Comparison of ENCODE assay signal across 17 cellular contexts in the genomic region with DNA sequence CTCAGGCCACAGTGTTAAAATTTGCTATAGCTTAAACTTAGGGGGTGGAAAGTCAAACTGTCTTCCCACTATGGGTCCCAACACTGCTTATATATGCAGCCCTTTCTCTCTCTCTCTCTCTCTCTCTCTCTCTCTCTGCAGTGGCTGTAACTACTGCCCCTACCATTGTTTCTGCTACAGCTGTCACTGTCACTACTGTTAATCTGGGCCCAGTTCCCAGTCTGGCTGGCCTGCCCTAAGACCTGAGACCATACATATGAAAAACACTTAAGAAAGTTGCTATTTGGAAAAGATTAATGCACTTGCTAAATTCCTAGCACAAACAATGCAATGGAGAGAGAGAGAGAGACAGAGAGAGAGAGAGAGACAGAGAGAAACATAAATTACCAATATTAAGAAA.
DNase-seq lines count a peak whose midpoint lies in the region; ATAC-seq, FAIRE-seq and TF ChIP-seq lines count a peak whose summit lies in the region.
"Had no signal": no experiment of that assay in that cellular context is flagged by ENCODE, and none has a peak within 500 bp of the region (broad histone marks: within the 10 kb centered on the region; RNA-seq: fewer than 3 reads in every experiment).

No MANE protein-coding gene starts in this region.

- H4K8ac ChIP-seq in neuronal stem cell (ENCODE audit: low read depth, low read length) = no peak overlapping the region

- no peak overlapping the region for H4K91ac ChIP-seq in neuronal stem cell (ENCODE audit: low read depth, low read length, poor library complexity)

- H3K9me3 Mint-ChIP-seq in stimulated activated effector memory CD8-positive, alpha-beta T cell treated with anti-CD3 and anti-CD28 coated beads, Interleukin-12 subunit alpha, Interleukin-12 subunit beta, amount 100 ng/mL, for 72 hours = peaks cover 3% of the 10 kb centered on the region
- H3K9me3 Mint-ChIP-seq: IgD-negative memory B cell had no signal

- H3K23ac ChIP-seq in neuronal stem cell (ENCODE audit: low read depth, low read length, poor library complexity) = no peak overlapping the region

- no peak overlapping the region for H3K4me2 ChIP-seq in neuronal stem cell (ENCODE audit: insufficient read depth, low read length, poor library complexity, severe bottlenecking)

- H3K36me3 ChIP-seq in WERI-Rb-1 = no peaks in the 10 kb centered on the region
- H3K36me3 ChIP-seq in kidney (ENCODE audit: control insufficient read depth in 1 of 2, insufficient read depth in 2 of 2, low read length in 2 of 2) = no peaks in the 10 kb centered on the region
- no peaks in the 10 kb centered on the region for H3K36me3 ChIP-seq in neuronal stem cell (replicated peaks in 1 of 2; ENCODE audit: control insufficient read depth in 2 of 2, insufficient read depth in 2 of 2, low read length in 2 of 2)

- TF ChIP-seq CTCF in WERI-Rb-1 (IDR thresholded peaks at IDR 0.05; ENCODE audit: low read depth, low read length) (no peak), kidney (IDR thresholded peaks at IDR 0.05; ENCODE audit: borderline replicate concordance, extremely low read depth, insufficient read depth) (no peak)

- H3K4me3 ChIP-seq in WERI-Rb-1 (ENCODE audit: low read depth, low read length) = no peak overlapping the region
- no peak overlapping the region for H3K4me3 ChIP-seq in kidney (ENCODE audit: low read length in 2 of 2)
- H3K4me3 ChIP-seq in neuronal stem cell (ENCODE audit: low read length in 2 of 2) = no peak overlapping the region
- H3K4me3 ChIP-seq: GM23248 had no signal

- H2BK120ac ChIP-seq in neuronal stem cell (ENCODE audit: low read depth, low read length) = no peak overlapping the region

- no peak for ATAC-seq in stimulated activated effector memory CD8-positive, alpha-beta T cell treated with anti-CD3 and anti-CD28 coated beads, Interleukin-12 subunit alpha, Interleukin-12 subunit beta, amount 100 ng/mL, for 72 hours
- ATAC-seq in HG03159 (IDR thresholded peaks at IDR 0.05; ENCODE audit: unreplicated experiment) = no peak

- H3K4me1 ChIP-seq in kidney (ENCODE audit: control insufficient read depth in 1 of 2, insufficient read depth in 1 of 2, low read depth in 1 of 2, low read length in 2 of 2) = peaks cover 3 to 9% of the 10 kb centered on the region in 2 donors
- H3K4me1 ChIP-seq in neuronal stem cell (ENCODE audit: control insufficient read depth in 2 of 2, insufficient read depth in 1 of 2, low read depth in 1 of 2, low read length in 2 of 2) = peaks cover 0 to 4% of the 10 kb centered on the region in 2 donors

- no peak overlapping the region for H3K27ac Mint-ChIP-seq in stimulated activated effector memory CD8-positive, alpha-beta T cell treated with anti-CD3 and anti-CD28 coated beads, Interleukin-12 subunit alpha, Interleukin-12 subunit beta, amount 100 ng/mL, for 72 hours
- H3K27ac Mint-ChIP-seq: IgD-negative memory B cell had no signal

- H2BK12ac ChIP-seq in neuronal stem cell (ENCODE audit: low read length) = no peak overlapping the region

- H3K18ac ChIP-seq in neuronal stem cell (ENCODE audit: low read length) = no peak overlapping the region

- H3K27me3 ChIP-seq in WERI-Rb-1 (ENCODE audit: insufficient read depth, low read depth, severe bottlenecking) (no peaks in the 10 kb centered on the region), neuronal stem cell (ENCODE audit: control insufficient read depth in 3 of 3, insufficient read depth in 3 of 3, low read depth in 1 of 3, low read length in 3 of 3) (no peaks in the 10 kb centered on the region)

- H3K4ac ChIP-seq in neuronal stem cell (ENCODE audit: low read length) = no peak overlapping the region

- H2AK5ac ChIP-seq in neuronal stem cell (ENCODE audit: low read depth, low read length) = no peak overlapping the region

- peak overlapping the region in 1 of 2 donors; percentile 22 for H3K9ac ChIP-seq in kidney (ENCODE audit: low read length in 2 of 2)
- H3K9ac ChIP-seq in neuronal stem cell (ENCODE audit: low read depth, low read length, poor library complexity) = no peak overlapping the region
- H3K9ac ChIP-seq: GM23248 had no signal

- peak overlapping the region; percentile 2 for H2AFZ ChIP-seq in neuronal stem cell (ENCODE audit: low read length)
- H2AFZ ChIP-seq: GM23248 had no signal

- no peak overlapping the region for H2BK5ac ChIP-seq in neuronal stem cell (ENCODE audit: low read length)

- no peak overlapping the region for H3K27ac ChIP-seq in WERI-Rb-1
- peak overlapping the region; percentile 25 to 32 for H3K27ac ChIP-seq in kidney (ENCODE audit: low read depth in 2 of 2, low read length in 2 of 2)
- no peak overlapping the region for H3K27ac ChIP-seq in neuronal stem cell (replicated peaks; ENCODE audit: low read length)
- H3K27ac ChIP-seq: GM23248 had no signal

- DNase-seq in NCI-H82 (lab: John Stamatoyannopoulos, UW) = peak; percentile 14
- no peak for DNase-seq in NCI-H82 treated with DMSO at 0.1 percent for 48 hours (lab: John Stamatoyannopoulos, UW; ENCODE audit: unreplicated experiment)
- DNase-seq in WERI-Rb-1 = peak; percentile 26
- DNase-seq in kidney = no peak
- DNase-seq in neuronal stem cell (ENCODE audit: low spot score) = no peak
- no peak for DNase-seq in stimulated activated effector memory CD8-positive, alpha-beta T cell treated with anti-CD3 and anti-CD28 coated beads, Interleukin-12 subunit alpha, Interleukin-12 subunit beta, amount 100 ng/mL, for 72 hours (ENCODE audit: low spot score in 2 of 2)
- DNase-seq in Ammon's horn (ENCODE audit: low spot score) = no peak
- DNase-seq: 8988T, Caco-2, GM23248, NCI-H1436 treated with DMSO at 0.1 percent for 48 hours, NCI-H345, NCI-H748 treated with DMSO at 0.1 percent for 48 hours, RPMI8226 had no signal

- no peak for FAIRE-seq in kidney (lab: Jason Lieb, UNC)
- FAIRE-seq: GM12891 had no signal

- H3K4me1 Mint-ChIP-seq in stimulated activated effector memory CD8-positive, alpha-beta T cell treated with anti-CD3 and anti-CD28 coated beads, Interleukin-12 subunit alpha, Interleukin-12 subunit beta, amount 100 ng/mL, for 72 hours = no peaks in the 10 kb centered on the region

- H3K4me3 Mint-ChIP-seq in stimulated activated effector memory CD8-positive, alpha-beta T cell treated with anti-CD3 and anti-CD28 coated beads, Interleukin-12 subunit alpha, Interleukin-12 subunit beta, amount 100 ng/mL, for 72 hours = no peak overlapping the region
- H3K4me3 Mint-ChIP-seq: IgD-negative memory B cell had no signal

- no peaks in the 10 kb centered on the region for H3K79me1 ChIP-seq in neuronal stem cell (ENCODE audit: low read depth, low read length)

- intact Hi-C loops in kidney (cut with DNase I) = no loop called here

- no peaks in the 10 kb centered on the region for H3K36me3 Mint-ChIP-seq in stimulated activated effector memory CD8-positive, alpha-beta T cell treated with anti-CD3 and anti-CD28 coated beads, Interleukin-12 subunit alpha, Interleukin-12 subunit beta, amount 100 ng/mL, for 72 hours
- H3K36me3 Mint-ChIP-seq: IgD-negative memory B cell had no signal

- no peak overlapping the region for H3K14ac ChIP-seq in neuronal stem cell (ENCODE audit: low read length)

- no peak overlapping the region for H2BK15ac ChIP-seq in neuronal stem cell (ENCODE audit: low read length)

- no peaks in the 10 kb centered on the region for H3K9me3 ChIP-seq in WERI-Rb-1 (ENCODE audit: severe bottlenecking)
- no peaks in the 10 kb centered on the region for H3K9me3 ChIP-seq in kidney (ENCODE audit: control insufficient read depth in 1 of 2, low read length in 2 of 2)
- no peaks in the 10 kb centered on the region for H3K9me3 ChIP-seq in neuronal stem cell (replicated peaks in 1 of 2; ENCODE audit: control insufficient read depth in 2 of 2, insufficient read depth in 1 of 2, low read depth in 1 of 2, low read length in 2 of 2)
- H3K9me3 ChIP-seq: Caco-2 had no signal

Comparison
In these comparisons a context has a peak if more than half of its experiments do, and no peak if none do; other contexts are left out.
1. DNase-seq: peak in NCI-H82 (single experiment) and WERI-Rb-1 (single experiment); none in NCI-H82 treated with DMSO at 0.1 percent for 48 hours (single experiment), kidney (single experiment), neuronal stem cell (single experiment), stimulated activated effector memory CD8-positive, alpha-beta T cell treated with anti-CD3 and anti-CD28 coated beads, Interleukin-12 subunit alpha, Interleukin-12 subunit beta, amount 100 ng/mL, for 72 hours (0 of 2) and Ammon's horn (single experiment).
2. H3K27ac ChIP-seq: peak in kidney (2 of 2); none in WERI-Rb-1 (single experiment) and neuronal stem cell (single experiment).